In genomic region chr12:52116227-52117125, GRCh38 we compare ENCODE assay signal across 10 cellular contexts. TPM values are rescaled to one million over a fixed set of nuclear protein-coding genes. Genes with fewer than 3 reads are reported as not detected.
DNase-seq lines count a peak whose midpoint lies in the region; TF ChIP-seq lines count a peak whose summit lies in the region.
"Not testable (repeated sequence)": the region's sequence is repeated elsewhere in the genome, so short reads cannot be mapped to it uniquely, and the experiment has no call there.
"Had no signal": no experiment of that assay in that cellular context is flagged by ENCODE, and none has a peak within 500 bp of the region (broad histone marks: within the 10 kb centered on the region; RNA-seq: fewer than 3 reads in every experiment).

No MANE protein-coding gene starts in this region.

- H3K9ac ChIP-seq in colonic mucosa (ENCODE audit: low read depth in 2 of 2, low read length in 2 of 2) = not testable (repeated sequence)

- H3K27ac Mint-ChIP-seq in mesothelial cell of epicardium = peak overlapping the region; percentile 61

- not testable (repeated sequence) for H3K27ac ChIP-seq in colonic mucosa

- H3K4me1 Mint-ChIP-seq in mesothelial cell of epicardium = peaks cover 12% of the 10 kb centered on the region

- intact Hi-C loops in colonic mucosa (cut with DNase I) = not testable (repeated sequence)

- not testable (repeated sequence) for H3K4me1 ChIP-seq in colonic mucosa

- H3K4me3 ChIP-seq in GM12865 (ENCODE audit: low read depth, low read length) = peak overlapping the region; percentile 47
- not testable (repeated sequence) for H3K4me3 ChIP-seq in colonic mucosa

- not testable (repeated sequence) for H3K9me3 ChIP-seq in colonic mucosa

- TF ChIP-seq CTCF in GM12865 (IDR thresholded peaks at IDR 0.05; ENCODE audit: insufficient read depth, low read depth, low read length, missing control alignments) (peak; percentile 37), colonic mucosa (IDR thresholded peaks at IDR 0.05) (peak; percentile 37)
- not testable (repeated sequence) for TF ChIP-seq CTCF in mesothelial cell of epicardium (IDR thresholded peaks at IDR 0.05; ENCODE audit: unreplicated experiment)

- DNase-seq in GM12865 (ENCODE audit: low read depth) = peak; percentile 84
- peak; percentile 70 for DNase-seq in NCI-H2196 (lab: John Stamatoyannopoulos, UW; ENCODE audit: unreplicated experiment)
- peak; percentile 46 for DNase-seq in T-helper 9 cell
- DNase-seq in activated T-cell treated with anti-CD3 and anti-CD28 coated beads for 4 hours = peak; percentile 56
- DNase-seq in colonic mucosa = peak; percentile 65
- DNase-seq in mesothelial cell of epicardium (ENCODE audit: low spot score in 2 of 2, unreplicated experiment in 2 of 2) = not testable (repeated sequence)
- DNase-seq in stimulated activated CD4-positive, alpha-beta T cell treated with anti-CD3 and anti-CD28 coated beads, Interleukin-4, amount 100 ng/mL, for 4 hours = peak; percentile 54 to 79
- DNase-seq in ureter (ENCODE audit: low spot score) = peak; percentile 75

- H3K4me3 Mint-ChIP-seq in mesothelial cell of epicardium = not testable (repeated sequence)

- peaks cover 36% of the 10 kb centered on the region for H3K27me3 Mint-ChIP-seq in mesothelial cell of epicardium (ENCODE audit: low read depth)

- not testable (repeated sequence) for H3K9me3 Mint-ChIP-seq in mesothelial cell of epicardium

- H3K36me3 ChIP-seq in colonic mucosa = not testable (repeated sequence)

- H3K36me3 Mint-ChIP-seq in mesothelial cell of epicardium = not testable (repeated sequence)

- not testable (repeated sequence) for H3K27me3 ChIP-seq in colonic mucosa

RNA-seq across cellular contexts. Expression of gene SMIM41, which starts 37.0 kb away (rescaled TPM):
- total RNA-seq in colonic mucosa = under 1 TPM; 0.30 to 0.58 TPM
- 0.16 TPM in 1 of 3 replicates, not detected in the others for total RNA-seq in mesothelial cell of epicardium
- 0.78 TPM for total RNA-seq in ureter
- total RNA-seq: dermis blood vessel endothelial cell, glomerular endothelial cell had no signal

RNA-seq across cellular contexts. Expression of gene ATG101, which starts 46.7 kb away (rescaled TPM):
- total RNA-seq in colonic mucosa (10 to 100 TPM; 37.7 to 44.0 TPM), mesothelial cell of epicardium (29.4 to 32.8 TPM (median 32.6 TPM) in 3 replicates), ureter (27.2 TPM)
